Comparison of ENCODE assay signal across 14 cellular contexts in the genomic region with DNA sequence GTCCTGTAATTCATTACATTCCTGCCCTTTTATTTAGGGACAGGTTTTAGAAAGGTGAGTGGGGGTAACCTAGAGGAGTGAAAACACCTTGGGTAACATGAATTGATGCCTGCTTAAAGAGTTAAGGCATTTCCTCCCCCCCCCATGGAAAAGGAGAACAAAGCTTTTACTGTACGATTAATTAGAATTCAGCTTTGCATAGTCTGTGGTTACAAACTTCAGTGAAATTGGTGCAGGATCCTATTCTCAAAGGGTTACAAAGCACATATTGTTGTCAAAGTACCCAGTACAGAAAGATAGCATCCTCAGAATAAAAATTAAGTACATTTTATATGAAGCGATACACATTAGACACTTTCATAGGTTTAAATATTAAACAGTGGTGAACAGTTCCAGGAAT.
"Had no signal": no experiment of that assay in that cellular context is flagged by ENCODE, and none has a peak within 500 bp of the region (broad histone marks: within the 10 kb centered on the region; RNA-seq: fewer than 3 reads in every experiment).

No MANE protein-coding gene starts in this region.

- ATAC-seq: activated T-helper 17 cell treated with anti-CD3 and anti-CD28 coated beads, Interleukin-2, amount 50 U/mL, for 72 hours; lower lobe of right lung; psoas muscle; sciatic nerve; stimulated activated naive CD8-positive, alpha-beta T cell treated with anti-CD3 and anti-CD28 coated beads, Interleukin-15, Interleukin-2, amounts not matched to agents 100 U/mL and 50 U/mL, for 24 hours had no signal

- H3K27ac ChIP-seq: colonic mucosa, esophagus squamous epithelium, lower lobe of right lung, psoas muscle, testis, upper lobe of left lung had no signal

- DNase-seq: activated CD4-positive, alpha-beta T cell treated with anti-CD3 and anti-CD28 coated beads, Interleukin-2, amount 50 U/mL, for 48 hours; activated naive CD4-positive, alpha-beta T cell treated with anti-CD3 and anti-CD28 coated beads for 36 hours; colonic mucosa; esophagus squamous epithelium; glutamatergic neuron; lower lobe of right lung; psoas muscle; stimulated activated naive CD8-positive, alpha-beta T cell treated with anti-CD3 and anti-CD28 coated beads, Interleukin-15, Interleukin-2, amounts not matched to agents 100 U/mL and 50 U/mL, for 24 hours; T-helper 1 cell; T1000; testis; upper lobe of left lung had no signal
